1 cellular context compared by ENCODE assay signal in genomic region chr1:37595440-37596181, GRCh38.
TF ChIP-seq lines count a peak whose summit lies in the region.

Gene GNL2 (minus strand): TSS chr1:37595937. CDS start chr1:37595822, 115 bp downstream.

TF ChIP-seq in H1, 55 proteins besides CTCF, POLR2A, EP300 and RAD21 (continued from another document):
- TF ChIP-seq CHD7 (IDR thresholded peaks at IDR 0.05; ENCODE audit: insufficient replicate concordance, low read length): no peak
- TF ChIP-seq ATF3 (IDR thresholded peaks at IDR 0.05; ENCODE audit: insufficient read depth, low read depth, low read length): peak; percentile 66; the same call in 1 of the 2 replicates
- peak; percentile 93 for TF ChIP-seq GABPA (IDR thresholded peaks at IDR 0.05; ENCODE audit: borderline replicate concordance, insufficient read depth, low read length)
- TF ChIP-seq KDM4A (IDR thresholded peaks at IDR 0.05; ENCODE audit: low read depth, low read length, severe bottlenecking): peak; percentile 81
- TF ChIP-seq SUZ12 (IDR thresholded peaks at IDR 0.05; ENCODE audit: low read length): no peak
- peak; percentile 78 for TF ChIP-seq SAP30 (IDR thresholded peaks at IDR 0.05; ENCODE audit: insufficient read depth, insufficient replicate concordance, low read length)
- peak; percentile 98 for TF ChIP-seq POLR2AphosphoS5 (IDR thresholded peaks at IDR 0.05; ENCODE audit: low read depth, low read length)
- no peak for TF ChIP-seq TAF7 (optimal IDR thresholded peaks at IDR 0.05; ENCODE audit: borderline replicate concordance, low read depth, low read length)
- no peak for TF ChIP-seq TCF12 (IDR thresholded peaks at IDR 0.05; ENCODE audit: low read depth, low read length)
- TF ChIP-seq TEAD4 (IDR thresholded peaks at IDR 0.05; ENCODE audit: low read depth, low read length): no peak
- TF ChIP-seq ASH2L (IDR thresholded peaks at IDR 0.05; ENCODE audit: low read length): peak; percentile 81
- no peak for TF ChIP-seq ATF2 (IDR thresholded peaks at IDR 0.05; ENCODE audit: low read length)
- TF ChIP-seq CEBPB (IDR thresholded peaks at IDR 0.05; ENCODE audit: low read depth, low read length): no peak
- no peak for TF ChIP-seq MAFK (IDR thresholded peaks at IDR 0.05; ENCODE audit: low read depth, low read length)
- no peak for TF ChIP-seq YY1 (IDR thresholded peaks at IDR 0.05; ENCODE audit: low read depth, low read length)
- TF ChIP-seq SP2 (IDR thresholded peaks at IDR 0.05; ENCODE audit: low read length): no peak
- TF ChIP-seq JUND (IDR thresholded peaks at IDR 0.05; ENCODE audit: low read length): peak; percentile 43; the same call in 1 of the 2 replicates
- TF ChIP-seq SIX5 (IDR thresholded peaks at IDR 0.05; ENCODE audit: low read depth, low read length): no peak
- TF ChIP-seq KDM5A (IDR thresholded peaks at IDR 0.05; ENCODE audit: low read length): peak; percentile 48
- TF ChIP-seq CHD1 (IDR thresholded peaks at IDR 0.05; ENCODE audit: low read depth, low read length): no peak
- TF ChIP-seq CBX5 (IDR thresholded peaks at IDR 0.05; ENCODE audit: low read depth, low read length): no peak
- no peak for TF ChIP-seq CHD2 (IDR thresholded peaks at IDR 0.05; ENCODE audit: low read length)
- no peak; a peak in 1 of 4 replicates for TF ChIP-seq HDAC2 (IDR thresholded peaks at IDR 0.05; ENCODE audit: borderline replicate concordance in 1 of 2, low read depth in 2 of 2, low read length in 2 of 2)
- TF ChIP-seq ZNF274 (IDR thresholded peaks at IDR 0.05; ENCODE audit: borderline replicate concordance, extremely low read depth, low read length): no peak
- peak; percentile 89 to 92; a peak in 3 of 4 replicates for TF ChIP-seq SIN3A (conservative IDR thresholded peaks at IDR 0.05 in 1 of 2, IDR thresholded peaks at IDR 0.05 in 1 of 2; ENCODE audit: low read depth in 1 of 2, low read length in 2 of 2)
- TF ChIP-seq RNF2 (IDR thresholded peaks at IDR 0.05; ENCODE audit: borderline replicate concordance, low read depth, low read length, missing control alignments, poor library complexity, severe bottlenecking): no peak
- TF ChIP-seq TAF1 (IDR thresholded peaks at IDR 0.05; ENCODE audit: low read depth, low read length): peak; percentile 80
- no peak for TF ChIP-seq SRF (IDR thresholded peaks at IDR 0.05; ENCODE audit: low read depth, low read length)
- TF ChIP-seq CBX8 (IDR thresholded peaks at IDR 0.05; ENCODE audit: borderline replicate concordance, low read depth, low read length): no peak
- peak; percentile 98 for TF ChIP-seq MAX (IDR thresholded peaks at IDR 0.05)
- no peak for TF ChIP-seq RFX5 (IDR thresholded peaks at IDR 0.05; ENCODE audit: borderline replicate concordance, low read depth, low read length)
- no peak for TF ChIP-seq BACH1 (IDR thresholded peaks at IDR 0.05; ENCODE audit: low read length)
- peak; percentile 8; the same call in 1 of the 2 replicates for TF ChIP-seq SP1 (IDR thresholded peaks at IDR 0.05; ENCODE audit: low read depth, low read length)
- no peak for TF ChIP-seq BRCA1 (IDR thresholded peaks at IDR 0.05; ENCODE audit: low read depth, low read length)
- TF ChIP-seq EGR1 (IDR thresholded peaks at IDR 0.05; ENCODE audit: borderline replicate concordance, low read depth, low read length): peak; percentile 78; the same call in 1 of the 2 replicates
- TF ChIP-seq NANOG (IDR thresholded peaks at IDR 0.05; ENCODE audit: insufficient read depth, low read depth, low read length, poor library complexity, severe bottlenecking): no peak
- TF ChIP-seq NRF1 (IDR thresholded peaks at IDR 0.05; ENCODE audit: low read depth, low read length): no peak
- no peak for TF ChIP-seq CTBP2 (IDR thresholded peaks at IDR 0.05; ENCODE audit: borderline replicate concordance, insufficient read depth, insufficient read length, low read length)
- 0 out of 2 replicates have a peak, but pooled peaks have one; percentile 39 for TF ChIP-seq GTF2F1 (IDR thresholded peaks at IDR 0.05; ENCODE audit: borderline replicate concordance, low read depth, low read length)
- TF ChIP-seq SP4 (IDR thresholded peaks at IDR 0.05; ENCODE audit: low read length): no peak
- TF ChIP-seq POU5F1 (IDR thresholded peaks at IDR 0.05; ENCODE audit: low read depth, low read length): no peak
- no peak for TF ChIP-seq FOSL1 (IDR thresholded peaks at IDR 0.05; ENCODE audit: insufficient read depth, low read depth, low read length)
- TF ChIP-seq EZH2 (IDR thresholded peaks at IDR 0.05; ENCODE audit: low read depth, low read length, severe bottlenecking): no peak
- TF ChIP-seq USF2 (IDR thresholded peaks at IDR 0.05; ENCODE audit: low read length): peak; percentile 88
- peak; percentile 92 for TF ChIP-seq CREB1 (IDR thresholded peaks at IDR 0.05)
- TF ChIP-seq BCL11A (IDR thresholded peaks at IDR 0.05; ENCODE audit: low read depth in 2 of 2, low read length in 2 of 2): no peak
- TF ChIP-seq RXRA (IDR thresholded peaks at IDR 0.05; ENCODE audit: insufficient read depth, low read depth, low read length): no peak
- peak; percentile 64 for TF ChIP-seq E2F6 (IDR thresholded peaks at IDR 0.05)
- no peak for TF ChIP-seq SIRT6 (IDR thresholded peaks at IDR 0.05; ENCODE audit: low read length)
- peak; percentile 73 for TF ChIP-seq TBP (IDR thresholded peaks at IDR 0.05; ENCODE audit: low read depth, low read length)
- peak; percentile 96 for TF ChIP-seq PHF8 (conservative IDR thresholded peaks at IDR 0.05; ENCODE audit: low read depth, low read length)
- no peak for TF ChIP-seq HDAC6 (IDR thresholded peaks at IDR 0.05; ENCODE audit: low read depth, low read length)
- no peak; the same call in 1 of the 2 replicates for TF ChIP-seq RBBP5 (IDR thresholded peaks at IDR 0.05; ENCODE audit: borderline replicate concordance, low read depth, low read length)
- no peak for TF ChIP-seq KDM1A (IDR thresholded peaks at IDR 0.05; ENCODE audit: borderline replicate concordance, low read length)
